In the genomic region with DNA sequence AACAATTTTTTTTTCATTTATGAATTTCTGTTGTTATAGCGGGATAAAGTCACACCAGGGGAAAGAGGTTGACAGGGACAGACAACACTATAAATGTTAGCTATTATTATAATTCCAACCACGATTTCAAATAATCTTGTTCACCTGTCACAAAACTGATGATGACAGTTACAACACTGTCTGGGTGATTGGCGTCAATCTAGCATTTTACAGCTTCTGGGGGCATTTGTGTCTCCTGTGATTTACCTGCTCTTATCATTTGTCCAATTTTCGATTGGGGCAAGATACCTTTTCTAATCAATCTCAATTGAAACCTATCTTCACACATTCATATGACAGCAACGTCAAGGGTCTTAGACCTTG, we compare ENCODE assay signal across 16 cellular contexts. TPM values are rescaled to one million over a fixed set of nuclear protein-coding genes. Genes with fewer than 3 reads are reported as not detected.
A peak's percentile ranks its signal among the peaks of the same experiment; 100 is the strongest.
DNase-seq lines count a peak whose midpoint lies in the region; ATAC-seq, FAIRE-seq and TF ChIP-seq lines count a peak whose summit lies in the region.
"Had no signal": no experiment of that assay in that cellular context is flagged by ENCODE, and none has a peak within 500 bp of the region (broad histone marks: within the 10 kb centered on the region; RNA-seq: fewer than 3 reads in every experiment).

No MANE protein-coding gene starts in this region.

- no peak for DNase-seq in A549 (ENCODE audit: low read depth in 1 of 2, low spot score in 1 of 2)
- no peak for DNase-seq in HFFc6
- DNase-seq in endothelial cell (ENCODE audit: low spot score): no peak
- DNase-seq in NCI-H1048 (lab: John Stamatoyannopoulos, UW): no peak
- no peak for DNase-seq in glomerular visceral epithelial cell (ENCODE audit: extremely low spot score)
- DNase-seq: DMS79, NCI-H1417 treated with DMSO at 0.1 percent for 48 hours, NCI-H2029, NCI-H2171 treated with DMSO at 0.1 percent for 48 hours, NCI-H510A had no signal

- no peak for FAIRE-seq in A549 (lab: Jason Lieb, UNC)
- FAIRE-seq: GM12891 had no signal

- POLR2A ChIA-PET in A549 (lab: Yijun Ruan, JAX): no interaction called here

- H3K9me3 Mint-ChIP-seq in HFFc6 (no peaks in the 10 kb centered on the region), brain (peaks cover 0 to 5% (median 0%) of the 10 kb centered on the region in 5 experiments), endothelial cell (ENCODE audit: unreplicated experiment) (no peaks in the 10 kb centered on the region)
- H3K9me3 Mint-ChIP-seq: CD4-positive, CD25-positive, alpha-beta regulatory T cell had no signal

- no peak for TF ChIP-seq RAD21 in A549 (conservative IDR thresholded peaks at IDR 0.05 in 1 of 2, IDR thresholded peaks at IDR 0.05 in 1 of 2)
- no peak for TF ChIP-seq RAD21 in neural cell (conservative IDR thresholded peaks at IDR 0.05)

- no peak overlapping the region for H2AFZ ChIP-seq in neural cell (ENCODE audit: low read depth, low read length)

- TF ChIP-seq CTCF in A549 (IDR thresholded peaks at IDR 0.05): no peak
- no peak for TF ChIP-seq CTCF in HFFc6 (IDR thresholded peaks at IDR 0.05)
- no peak for TF ChIP-seq CTCF in brain (conservative IDR thresholded peaks at IDR 0.05)
- TF ChIP-seq CTCF in neural cell (IDR thresholded peaks at IDR 0.05; ENCODE audit: poor library complexity, severe bottlenecking): no peak
- TF ChIP-seq CTCF in endothelial cell (IDR thresholded peaks at IDR 0.05; ENCODE audit: unreplicated experiment): no peak

- H3K4me3 Mint-ChIP-seq in HFFc6 (no peak overlapping the region), brain (no peak overlapping the region), endothelial cell (ENCODE audit: unreplicated experiment) (no peak overlapping the region)
- H3K4me3 Mint-ChIP-seq: CD4-positive, CD25-positive, alpha-beta regulatory T cell had no signal

- H3K36me3 Mint-ChIP-seq in HFFc6 (ENCODE audit: low read depth): no peaks in the 10 kb centered on the region
- no peaks in the 10 kb centered on the region for H3K36me3 Mint-ChIP-seq in brain
- H3K36me3 Mint-ChIP-seq in endothelial cell (ENCODE audit: low read depth, unreplicated experiment): no peaks in the 10 kb centered on the region

- no peak for ATAC-seq in A549
- ATAC-seq in HG03139 (IDR thresholded peaks at IDR 0.05; ENCODE audit: unreplicated experiment): no peak

- no peaks in the 10 kb centered on the region for H3K36me3 ChIP-seq in neural cell (ENCODE audit: insufficient read depth, low read length)

- H3K4me1 ChIP-seq in A549: peaks cover 57% of the 10 kb centered on the region

- H3K79me2 ChIP-seq in neural cell (replicated peaks; ENCODE audit: insufficient read depth, low read length): no peaks in the 10 kb centered on the region

- no peaks in the 10 kb centered on the region for H3K9me2 ChIP-seq in neural cell (ENCODE audit: insufficient read depth, low read length)

- no peak for TF ChIP-seq EP300 in A549 (IDR thresholded peaks at IDR 0.05)
- peak; percentile 95 for TF ChIP-seq EP300 in neural cell (conservative IDR thresholded peaks at IDR 0.05; ENCODE audit: poor library complexity, severe bottlenecking)

- CTCF ChIA-PET in A549 (lab: Yijun Ruan, JAX): interaction anchor here (1.9 kb wide), 1 partner anchor 60 kb away, joined by 14 read pairs; no protein-coding TSS in a partner anchor

- no peak overlapping the region for H3K9ac ChIP-seq in neural cell (ENCODE audit: low read length)

- peak overlapping the region; percentile 79 for H3K27ac Mint-ChIP-seq in HFFc6
- H3K27ac Mint-ChIP-seq in brain: peak overlapping the region in 3 of 5 experiments; percentile 3 to 95 (median 89)
- H3K27ac Mint-ChIP-seq in endothelial cell (ENCODE audit: unreplicated experiment): no peak overlapping the region
- H3K27ac Mint-ChIP-seq: CD4-positive, CD25-positive, alpha-beta regulatory T cell had no signal

- no peaks in the 10 kb centered on the region for H3F3A ChIP-seq in neural cell (ENCODE audit: insufficient read depth, low read length, poor library complexity, severe bottlenecking)

- TF ChIP-seq POLR2A in A549 (IDR thresholded peaks at IDR 0.05; ENCODE audit: low read length): no peak

- peak overlapping the region; percentile 77 to 90 for H3K27ac ChIP-seq in A549
- no peak overlapping the region for H3K27ac ChIP-seq in neural cell (ENCODE audit: low read length)
- H3K27ac ChIP-seq: SK-N-MC had no signal

- 79% methylated on average over 5 of the region's 5 CpGs for WGBS in A549 (ENCODE audit: missing lambda C conversion rate)

- H3K4me2 ChIP-seq in A549 (peak overlapping the region; percentile 85), neural cell (ENCODE audit: low read length) (no peak overlapping the region)

- H3K27me3 Mint-ChIP-seq in HFFc6 (ENCODE audit: insufficient read depth): peaks cover 4% of the 10 kb centered on the region; the same call in 1 of the 2 replicates
- H3K27me3 Mint-ChIP-seq in brain: peaks cover 12% of the 10 kb centered on the region
- H3K27me3 Mint-ChIP-seq in endothelial cell (ENCODE audit: unreplicated experiment): no peaks in the 10 kb centered on the region

- no peaks in the 10 kb centered on the region for H4K20me1 ChIP-seq in neural cell (ENCODE audit: insufficient read depth)

- no peaks in the 10 kb centered on the region for H3K27me3 ChIP-seq in neural cell (ENCODE audit: insufficient read depth, low read depth, low read length)

- H3K4me3 ChIP-seq in A549 (no peak overlapping the region), neural cell (ENCODE audit: low read length) (no peak overlapping the region)
- H3K4me3 ChIP-seq: SK-N-MC had no signal

- H3K9me3 ChIP-seq in A549 (no peaks in the 10 kb centered on the region), neural cell (ENCODE audit: low read length) (no peaks in the 10 kb centered on the region)

- peaks cover 85% of the 10 kb centered on the region for H3K4me1 Mint-ChIP-seq in HFFc6 (ENCODE audit: low read depth)
- peaks cover 57% of the 10 kb centered on the region for H3K4me1 Mint-ChIP-seq in brain
- H3K4me1 Mint-ChIP-seq in endothelial cell (ENCODE audit: unreplicated experiment): no peaks in the 10 kb centered on the region
- H3K4me1 Mint-ChIP-seq: CD4-positive, CD25-positive, alpha-beta regulatory T cell had no signal

TF ChIP-seq in A549, 52 proteins besides CTCF, POLR2A, EP300 and RAD21 (continues in another document):
- TF ChIP-seq FOSL2 (IDR thresholded peaks at IDR 0.05) (no peak), FOSL2 (CRISPR knock-in tag; IDR thresholded peaks at IDR 0.05) (no peak), JUN (IDR thresholded peaks at IDR 0.05) (no peak), CBX8 (IDR thresholded peaks at IDR 0.05) (no peak), NPAS2 (CRISPR knock-in tag; IDR thresholded peaks at IDR 0.05; ENCODE audit: borderline replicate concordance) (no peak), CEBPB (IDR thresholded peaks at IDR 0.05) (no peak), KDM1A (IDR thresholded peaks at IDR 0.05; ENCODE audit: low read depth) (no peak), ESRRA (IDR thresholded peaks at IDR 0.05; ENCODE audit: borderline replicate concordance, low read length) (no peak)
- TF ChIP-seq, protein P1, sequence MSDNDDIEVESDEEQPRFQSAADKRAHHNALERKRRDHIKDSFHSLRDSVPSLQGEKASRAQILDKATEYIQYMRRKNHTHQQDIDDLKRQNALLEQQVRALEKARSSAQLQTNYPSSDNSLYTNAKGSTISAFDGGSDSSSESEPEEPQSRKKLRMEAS (IDR thresholded peaks at IDR 0.05): no peak

TF ChIP-seq in neural cell, 6 proteins besides CTCF, POLR2A, EP300 and RAD21:
- no peak for TF ChIP-seq EZH2 (IDR thresholded peaks at IDR 0.05; ENCODE audit: borderline replicate concordance, insufficient read depth, low read length, poor library complexity, severe bottlenecking)
- TF ChIP-seq POLR2AphosphoS5 (IDR thresholded peaks at IDR 0.05): peak; percentile 86
TF ChIP-seq in neural cell: peak in this region for 1.

RNA-seq across cellular contexts. Expression of a gene that starts 44.6 kb away (rescaled TPM):
- 9.4 and 10.9 TPM in 2 replicates for polyA plus RNA-seq in A549 (2011; rRNA removed)
- polyA plus RNA-seq in A549 (2012; cell fraction: cytosol; rRNA removed): 1.6 and 1.7 TPM in 2 replicates
- polyA plus RNA-seq in A549 (2012; cell fraction: nucleus; rRNA removed): 2.0 and 3.2 TPM in 2 replicates
- polyA plus RNA-seq in A549 (2017; fragmentation: RNase III; extraction: RNeasy Plus Mini Kit Qiagen cat#74134 plus additional on column Dnase treatment): 2.0 to 2.5 TPM (median 2.2 TPM) in 3 replicates
- polyA minus RNA-seq in A549 (2011; rRNA and poly(A)+ RNA removed): 12.9 and 15.1 TPM in 2 replicates
- 10 to 100 TPM; 13.2 to 18.9 (median 15.4) TPM for total RNA-seq in HFFc6 (2021; fragmentation: NEBNext Ultra II Directional; extraction: Animal tissue kit (Norgen Biotek cat#: 25700))
- 2.2 TPM for polyA plus RNA-seq in brain (ENCODE audit: insufficient read depth, low read depth, low replicate concordance)
- 23.4 and 31.5 TPM in 2 replicates for polyA plus RNA-seq in neural cell
- polyA minus RNA-seq in neural cell: 87.9 and 104 TPM in 2 replicates
- 7.4 TPM for total RNA-seq in endothelial cell (ENCODE audit: unreplicated experiment)
